Comparison of ENCODE assay signal across 1 cellular context in the genomic region with DNA sequence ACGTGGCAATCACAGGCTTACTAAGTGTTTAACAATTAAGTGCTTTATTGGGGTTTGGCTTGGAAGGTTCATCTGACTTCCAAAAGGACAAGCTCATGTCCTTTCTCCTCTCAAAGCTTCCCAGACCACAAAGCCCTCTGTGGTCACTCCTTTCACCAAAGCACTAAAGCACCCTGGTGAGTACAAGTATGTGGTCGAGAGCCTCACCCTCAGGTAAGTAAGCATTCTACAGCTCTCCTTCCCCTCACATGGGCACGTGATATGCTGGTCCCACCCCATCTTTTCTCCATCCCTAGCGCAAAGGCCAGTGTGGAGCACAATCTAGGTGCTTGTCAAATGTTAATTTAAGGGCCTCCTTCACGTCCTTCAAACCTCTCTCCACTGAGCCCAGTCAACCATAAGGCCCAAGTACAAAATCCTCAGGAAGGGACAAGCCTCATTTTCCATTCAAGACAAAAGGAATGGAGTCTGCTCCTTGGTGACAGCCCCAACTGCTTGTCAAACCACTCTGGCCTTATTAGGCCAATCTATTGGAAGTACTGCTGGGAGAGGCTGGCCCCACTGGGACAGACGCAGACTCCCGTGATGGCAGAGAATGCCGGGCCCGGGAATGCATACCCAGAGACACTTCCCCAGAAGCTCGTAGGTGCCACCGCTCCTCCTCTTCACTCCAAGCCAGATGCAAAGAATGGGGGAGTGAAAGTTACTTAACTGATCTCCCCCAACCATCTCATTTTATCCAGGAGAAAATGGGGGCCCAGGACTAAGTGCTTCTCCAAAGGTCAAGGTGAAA.
TF ChIP-seq lines count a peak whose summit lies in the region.

No MANE protein-coding gene starts in this region.

TF ChIP-seq in K562, 482 proteins besides CTCF, POLR2A, EP300 and RAD21:
- peak; percentile 23; the same call in 1 of the 2 replicates for TF ChIP-seq ESRRA (IDR thresholded peaks at IDR 0.05; ENCODE audit: borderline replicate concordance, low read depth)
- TF ChIP-seq ZNF239 (CRISPR knock-in tag; IDR thresholded peaks at IDR 0.05), result no peak
- no peak for TF ChIP-seq SIX5 (IDR thresholded peaks at IDR 0.05; ENCODE audit: borderline replicate concordance in 1 of 2, insufficient read depth in 1 of 2, low read depth in 1 of 2, low read length in 2 of 2)
- peak; percentile 35; the same call in 1 of the 2 replicates for TF ChIP-seq ZFX (CRISPR knock-in tag; IDR thresholded peaks at IDR 0.05)
- TF ChIP-seq POLR2AphosphoS2 (IDR thresholded peaks at IDR 0.05; ENCODE audit: low read length), result peak; percentile 43; the same call in 1 of the 2 replicates
- TF ChIP-seq CBX1 (IDR thresholded peaks at IDR 0.05; ENCODE audit: low read depth), result no peak
- no peak for TF ChIP-seq FOXK1 (CRISPR knock-in tag; IDR thresholded peaks at IDR 0.05; ENCODE audit: borderline replicate concordance)
- TF ChIP-seq PHB (CRISPR knock-in tag; IDR thresholded peaks at IDR 0.05), result no peak
- no peak for TF ChIP-seq SIRT6 (IDR thresholded peaks at IDR 0.05; ENCODE audit: low read depth, low read length)
- TF ChIP-seq ZNF77 (CRISPR knock-in tag; IDR thresholded peaks at IDR 0.05), result no peak
- TF ChIP-seq, protein P1, sequence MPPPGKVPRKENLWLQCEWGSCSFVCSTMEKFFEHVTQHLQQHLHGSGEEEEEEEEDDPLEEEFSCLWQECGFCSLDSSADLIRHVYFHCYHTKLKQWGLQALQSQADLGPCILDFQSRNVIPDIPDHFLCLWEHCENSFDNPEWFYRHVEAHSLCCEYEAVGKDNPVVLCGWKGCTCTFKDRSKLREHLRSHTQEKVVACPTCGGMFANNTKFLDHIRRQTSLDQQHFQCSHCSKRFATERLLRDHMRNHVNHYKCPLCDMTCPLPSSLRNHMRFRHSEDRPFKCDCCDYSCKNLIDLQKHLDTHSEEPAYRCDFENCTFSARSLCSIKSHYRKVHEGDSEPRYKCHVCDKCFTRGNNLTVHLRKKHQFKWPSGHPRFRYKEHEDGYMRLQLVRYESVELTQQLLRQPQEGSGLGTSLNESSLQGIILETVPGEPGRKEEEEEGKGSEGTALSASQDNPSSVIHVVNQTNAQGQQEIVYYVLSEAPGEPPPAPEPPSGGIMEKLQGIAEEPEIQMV (tag; conservative IDR thresholded peaks at IDR 0.05; ENCODE audit: low read depth), result no peak
- TF ChIP-seq GTF2F1 (IDR thresholded peaks at IDR 0.05; ENCODE audit: low read depth, low read length), result no peak
- no peak for TF ChIP-seq RBM22 (IDR thresholded peaks at IDR 0.05; ENCODE audit: low read depth, low read length, poor library complexity, severe bottlenecking)
- TF ChIP-seq, protein P2, sequence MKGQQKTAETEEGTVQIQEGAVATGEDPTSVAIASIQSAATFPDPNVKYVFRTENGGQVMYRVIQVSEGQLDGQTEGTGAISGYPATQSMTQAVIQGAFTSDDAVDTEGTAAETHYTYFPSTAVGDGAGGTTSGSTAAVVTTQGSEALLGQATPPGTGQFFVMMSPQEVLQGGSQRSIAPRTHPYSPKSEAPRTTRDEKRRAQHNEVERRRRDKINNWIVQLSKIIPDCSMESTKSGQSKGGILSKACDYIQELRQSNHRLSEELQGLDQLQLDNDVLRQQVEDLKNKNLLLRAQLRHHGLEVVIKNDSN (CRISPR knock-in tag; IDR thresholded peaks at IDR 0.05), result peak; percentile 71
- no peak for TF ChIP-seq JUND (IDR thresholded peaks at IDR 0.05; ENCODE audit: borderline replicate concordance, low read depth, low read length)
- TF ChIP-seq JUND (tag; IDR thresholded peaks at IDR 0.05; ENCODE audit: borderline replicate concordance, low read depth, low read length), result no peak
- peak; percentile 47 for TF ChIP-seq USF2 (CRISPR knock-in tag; IDR thresholded peaks at IDR 0.05)
- 0 out of 2 replicates have a peak, but pooled peaks have one; percentile 34 for TF ChIP-seq RBFOX2 (IDR thresholded peaks at IDR 0.05; ENCODE audit: low read depth, low read length)
- TF ChIP-seq, protein P3, sequence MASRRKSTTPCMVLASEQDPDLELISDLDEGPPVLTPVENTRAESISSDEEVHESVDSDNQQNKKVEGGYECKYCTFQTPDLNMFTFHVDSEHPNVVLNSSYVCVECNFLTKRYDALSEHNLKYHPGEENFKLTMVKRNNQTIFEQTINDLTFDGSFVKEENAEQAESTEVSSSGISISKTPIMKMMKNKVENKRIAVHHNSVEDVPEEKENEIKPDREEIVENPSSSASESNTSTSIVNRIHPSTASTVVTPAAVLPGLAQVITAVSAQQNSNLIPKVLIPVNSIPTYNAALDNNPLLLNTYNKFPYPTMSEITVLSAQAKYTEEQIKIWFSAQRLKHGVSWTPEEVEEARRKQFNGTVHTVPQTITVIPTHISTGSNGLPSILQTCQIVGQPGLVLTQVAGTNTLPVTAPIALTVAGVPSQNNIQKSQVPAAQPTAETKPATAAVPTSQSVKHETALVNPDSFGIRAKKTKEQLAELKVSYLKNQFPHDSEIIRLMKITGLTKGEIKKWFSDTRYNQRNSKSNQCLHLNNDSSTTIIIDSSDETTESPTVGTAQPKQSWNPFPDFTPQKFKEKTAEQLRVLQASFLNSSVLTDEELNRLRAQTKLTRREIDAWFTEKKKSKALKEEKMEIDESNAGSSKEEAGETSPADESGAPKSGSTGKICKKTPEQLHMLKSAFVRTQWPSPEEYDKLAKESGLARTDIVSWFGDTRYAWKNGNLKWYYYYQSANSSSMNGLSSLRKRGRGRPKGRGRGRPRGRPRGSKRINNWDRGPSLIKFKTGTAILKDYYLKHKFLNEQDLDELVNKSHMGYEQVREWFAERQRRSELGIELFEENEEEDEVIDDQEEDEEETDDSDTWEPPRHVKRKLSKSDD (conservative IDR thresholded peaks at IDR 0.05; ENCODE audit: low read length), result no peak
- TF ChIP-seq MTA2 (IDR thresholded peaks at IDR 0.05; ENCODE audit: low read depth), result no peak
TF ChIP-seq in K562: peak in this region for 6.
